Comparison of ENCODE assay signal across 15 cellular contexts in the genomic region with DNA sequence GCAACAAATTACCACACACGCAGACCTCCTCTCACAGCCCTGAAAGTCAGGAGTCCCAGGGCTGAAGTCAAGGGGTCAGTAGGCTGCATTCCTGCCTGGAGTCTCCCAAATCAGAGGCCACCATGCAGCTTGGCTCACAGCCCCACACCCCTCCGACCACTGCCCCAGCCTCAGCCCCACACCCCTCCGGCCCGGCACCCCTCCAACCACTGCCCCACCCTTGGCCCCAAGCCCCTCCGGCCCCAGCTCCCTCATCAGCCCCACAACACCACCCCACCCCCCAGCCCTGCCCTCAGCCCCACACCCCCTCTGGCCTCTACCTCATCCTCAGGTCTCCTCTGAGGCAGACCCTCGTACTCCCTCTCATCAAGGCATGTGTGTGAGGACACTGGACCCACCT.
DNase-seq lines count a peak whose midpoint lies in the region; ATAC-seq, FAIRE-seq and TF ChIP-seq lines count a peak whose summit lies in the region.
"Had no signal": no experiment of that assay in that cellular context is flagged by ENCODE, and none has a peak within 500 bp of the region (broad histone marks: within the 10 kb centered on the region; RNA-seq: fewer than 3 reads in every experiment).

No MANE protein-coding gene starts in this region.

- H3K27me3 Mint-ChIP-seq in astrocyte (ENCODE audit: low read depth, unreplicated experiment) (no peaks in the 10 kb centered on the region), neural progenitor cell (ENCODE audit: insufficient read depth, low read depth) (no peaks in the 10 kb centered on the region)
- H3K27me3 Mint-ChIP-seq: CD4-positive, CD25-positive, alpha-beta regulatory T cell had no signal

- no peak for FAIRE-seq in astrocyte (lab: Jason Lieb, UNC)

- H3K9me3 ChIP-seq in astrocyte (ENCODE audit: insufficient read depth, low read depth, low read length) (no peaks in the 10 kb centered on the region), neural progenitor cell (ENCODE audit: low read depth) (no peaks in the 10 kb centered on the region), aorta (ENCODE audit: control insufficient read depth, low read length) (no peaks in the 10 kb centered on the region)
- H3K9me3 ChIP-seq: BLaER1 treated with 17β-estradiol and CSF1 and Interleukin-3, amounts not matched to agents 10 nM and 100 nM had no signal

- no peak overlapping the region for H3K9ac ChIP-seq in astrocyte (ENCODE audit: low read length)
- H3K9ac ChIP-seq in neural progenitor cell, result no peak overlapping the region
- H3K9ac ChIP-seq: BLaER1 treated with 17β-estradiol and CSF1 and Interleukin-3, amounts not matched to agents 10 nM and 100 nM had no signal

- ATAC-seq in Right ventricle myocardium inferior (no peak), aorta (ENCODE audit: low FRiP score) (no peak), GM21423 (IDR thresholded peaks at IDR 0.05; ENCODE audit: unreplicated experiment) (no peak)

- no peak overlapping the region for H2AFZ ChIP-seq in astrocyte (ENCODE audit: low read depth, low read length)
- no peak overlapping the region for H2AFZ ChIP-seq in neural progenitor cell (replicated peaks)

- H3K4me3 Mint-ChIP-seq in astrocyte (ENCODE audit: unreplicated experiment) (no peak overlapping the region), neural progenitor cell (no peak overlapping the region)
- H3K4me3 Mint-ChIP-seq: CD4-positive, CD25-positive, alpha-beta regulatory T cell; H9 had no signal

- DNase-seq in cardiac septum (ENCODE audit: low spot score) (peak; percentile 47), Right ventricle myocardium inferior (ENCODE audit: missing footprints) (no peak), astrocyte (ENCODE audit: low read depth) (no peak), neural progenitor cell (ENCODE audit: low spot score) (no peak), aorta (peak; percentile 26 to 58), kidney tubule cell (ENCODE audit: low spot score) (no peak), erythroblast (lab: John Stamatoyannopoulos, UW) (no peak)
- DNase-seq: ACHN; CD4-positive, CD25-positive, alpha-beta regulatory T cell; DMS53; GF-D8; GOT3; H9 had no signal

- H3K79me2 ChIP-seq in astrocyte (ENCODE audit: insufficient read depth, low read length) (peaks cover 86% of the 10 kb centered on the region), neural progenitor cell (ENCODE audit: low read depth) (peaks cover 56% of the 10 kb centered on the region)

- H3K4me1 ChIP-seq in astrocyte (ENCODE audit: insufficient read depth, low read length), result peaks cover 43% of the 10 kb centered on the region
- H3K4me1 ChIP-seq in neural progenitor cell, result peaks cover 28% of the 10 kb centered on the region
- no peaks in the 10 kb centered on the region for H3K4me1 ChIP-seq in aorta (ENCODE audit: control insufficient read depth in 1 of 2, insufficient read depth in 2 of 2, low read length in 2 of 2)

- no peaks in the 10 kb centered on the region for H3K27me3 ChIP-seq in astrocyte (ENCODE audit: insufficient read depth, low read length)
- no peaks in the 10 kb centered on the region for H3K27me3 ChIP-seq in neural progenitor cell
- H3K27me3 ChIP-seq in aorta (ENCODE audit: control insufficient read depth in 1 of 2, insufficient read depth in 2 of 2, low read length in 1 of 2), result no peaks in the 10 kb centered on the region

- peak overlapping the region; percentile 79 for H3K27ac Mint-ChIP-seq in astrocyte (ENCODE audit: unreplicated experiment)
- H3K27ac Mint-ChIP-seq in neural progenitor cell, result peak overlapping the region; percentile 86
- H3K27ac Mint-ChIP-seq: CD4-positive, CD25-positive, alpha-beta regulatory T cell had no signal

- no peak overlapping the region for H3K4me2 ChIP-seq in astrocyte (ENCODE audit: low read length)
- no peak overlapping the region for H3K4me2 ChIP-seq in neural progenitor cell
- H3K4me2 ChIP-seq: BLaER1 treated with 17β-estradiol and CSF1 and Interleukin-3, amounts not matched to agents 10 nM and 100 nM had no signal

- TF ChIP-seq CTCF in astrocyte (IDR thresholded peaks at IDR 0.05; ENCODE audit: insufficient read depth, low read depth, low read length) (no peak), neural progenitor cell (IDR thresholded peaks at IDR 0.05) (no peak)

- H3K27ac ChIP-seq in astrocyte (ENCODE audit: low read depth, low read length) (no peak overlapping the region), neural progenitor cell (no peak overlapping the region), aorta (ENCODE audit: low read depth in 1 of 2, low read length in 2 of 2) (no peak overlapping the region)
- H3K27ac ChIP-seq: BLaER1 treated with 17β-estradiol and CSF1 and Interleukin-3, amounts not matched to agents 10 nM and 100 nM had no signal

- H3K4me1 Mint-ChIP-seq in astrocyte (ENCODE audit: low read depth, unreplicated experiment), result peaks cover 74% of the 10 kb centered on the region
- peaks cover 50% of the 10 kb centered on the region for H3K4me1 Mint-ChIP-seq in neural progenitor cell

- no peak for TF ChIP-seq POLR2A in erythroblast (IDR thresholded peaks at IDR 0.05; ENCODE audit: low read length)

- H3K4me3 ChIP-seq in astrocyte (ENCODE audit: insufficient read depth, low read depth, low read length) (no peak overlapping the region), neural progenitor cell (no peak overlapping the region), aorta (ENCODE audit: low read length in 2 of 2) (no peak overlapping the region)
- H3K4me3 ChIP-seq: BLaER1 treated with 17β-estradiol and CSF1 and Interleukin-3, amounts not matched to agents 10 nM and 100 nM had no signal

- H3F3A ChIP-seq in neural progenitor cell (ENCODE audit: low read depth), result peaks cover 6% of the 10 kb centered on the region

- H4K20me1 ChIP-seq in astrocyte (ENCODE audit: insufficient read depth, low read length) (no peaks in the 10 kb centered on the region), neural progenitor cell (ENCODE audit: low read depth) (peaks cover 67% of the 10 kb centered on the region)

- H3K9me3 Mint-ChIP-seq in astrocyte (ENCODE audit: unreplicated experiment), result no peaks in the 10 kb centered on the region
- peaks cover 5% of the 10 kb centered on the region for H3K9me3 Mint-ChIP-seq in neural progenitor cell
- H3K9me3 Mint-ChIP-seq: CD4-positive, CD25-positive, alpha-beta regulatory T cell; H9 had no signal

- H3K36me3 Mint-ChIP-seq in astrocyte (ENCODE audit: low read depth, unreplicated experiment), result no peaks in the 10 kb centered on the region
- H3K36me3 Mint-ChIP-seq in neural progenitor cell, result peaks cover 16% of the 10 kb centered on the region
- H3K36me3 Mint-ChIP-seq: CD4-positive, CD25-positive, alpha-beta regulatory T cell had no signal

- H3K36me3 ChIP-seq in astrocyte (ENCODE audit: insufficient read depth, low read length), result no peaks in the 10 kb centered on the region
- no peaks in the 10 kb centered on the region for H3K36me3 ChIP-seq in neural progenitor cell
- H3K36me3 ChIP-seq in aorta (ENCODE audit: control insufficient read depth in 1 of 2, insufficient read depth in 2 of 2, low read length in 1 of 2), result no peaks in the 10 kb centered on the region
- H3K36me3 ChIP-seq: BLaER1 treated with 17β-estradiol and CSF1 and Interleukin-3, amounts not matched to agents 10 nM and 100 nM had no signal

- 82 to 85% methylated on average over 6 of the region's 6 CpGs for WGBS in aorta, 2 donors

- intact Hi-C loops in cardiac septum (cut with DNase I) (no loop called here), Right ventricle myocardium inferior (cut with DNase I) (loop anchor here (5.0 kb wide), 1 partner anchor 91 kb away; no protein-coding TSS in a partner anchor), aorta (cut with DNase I) (no loop called here)

Comparison
In these comparisons a context has a peak if more than half of its experiments do, and no peak if none do; other contexts are left out.
1. DNase-seq: peak in cardiac septum (single experiment) and aorta (2 of 2); none in Right ventricle myocardium inferior (single experiment), astrocyte (single experiment), neural progenitor cell (single experiment), kidney tubule cell (single experiment) and erythroblast (0 of 2).